In the genomic region with DNA sequence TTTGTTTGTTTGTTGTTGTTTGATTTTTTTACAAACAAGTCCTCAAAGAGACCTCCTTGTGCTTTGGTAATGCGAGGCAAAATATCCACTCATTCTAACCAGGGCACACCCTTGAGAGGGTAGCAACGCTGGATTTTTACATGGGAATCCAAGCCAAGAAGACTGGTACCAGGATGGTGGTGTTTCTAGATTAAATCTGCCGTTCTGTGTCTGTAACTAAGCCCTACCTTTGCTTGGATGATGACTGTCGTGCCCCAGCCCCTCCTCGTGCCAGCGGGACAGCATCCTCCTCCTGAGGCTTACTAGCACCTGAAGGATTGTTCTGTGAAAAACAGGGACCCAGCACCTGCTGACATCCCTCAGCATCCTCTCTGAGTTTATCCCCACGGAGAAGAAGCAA, we compare ENCODE assay signal across 10 cellular contexts. TPM values are rescaled to one million over a fixed set of nuclear protein-coding genes. Genes with fewer than 3 reads are reported as not detected.
DNase-seq lines count a peak whose midpoint lies in the region; ATAC-seq, FAIRE-seq and TF ChIP-seq lines count a peak whose summit lies in the region.
"Had no signal": no experiment of that assay in that cellular context is flagged by ENCODE, and none has a peak within 500 bp of the region (broad histone marks: within the 10 kb centered on the region; RNA-seq: fewer than 3 reads in every experiment).

No MANE protein-coding gene starts in this region.

- no peak overlapping the region for H2BK12ac ChIP-seq in H9 (ENCODE audit: insufficient read length, low read depth, low read length)

- no peaks in the 10 kb centered on the region for H3K9me3 ChIP-seq in H9 (ENCODE audit: control insufficient read depth, low read depth, low read length)
- no peaks in the 10 kb centered on the region for H3K9me3 ChIP-seq in left lung
- H3K9me3 ChIP-seq in stomach smooth muscle (ENCODE audit: control insufficient read depth in 2 of 2, low read length in 2 of 2) = no peaks in the 10 kb centered on the region
- no peaks in the 10 kb centered on the region for H3K9me3 ChIP-seq in kidney (ENCODE audit: control insufficient read depth in 1 of 2, low read length in 2 of 2)

- no peak overlapping the region for H3T11ph ChIP-seq in H9 (ENCODE audit: low read length)

- peak overlapping the region; percentile 17 for H3K4me2 ChIP-seq in H9 (ENCODE audit: insufficient read depth, insufficient read length, low read length)

- H4K5ac ChIP-seq in H9 (ENCODE audit: insufficient read length, low read depth, low read length) = no peak overlapping the region

- peak overlapping the region; percentile 72 to 95 (median 78); a peak in 6 of 7 replicates for H3K27ac Mint-ChIP-seq in H9
- no peak overlapping the region for H3K27ac Mint-ChIP-seq in activated T-cell treated with anti-CD3 and anti-CD28 coated beads, Interleukin-2, amount 50 U/mL, for 24 hours
- H3K27ac Mint-ChIP-seq in activated CD4-positive, alpha-beta memory T cell treated with anti-CD3 and anti-CD28 coated beads, Interleukin-2, amount 10 ng/mL, durations not matched to agents 7 days and 5 days = no peak overlapping the region

- H2AK5ac ChIP-seq in H9 (ENCODE audit: insufficient read length, low read length) = no peak overlapping the region

- H3K27me3 ChIP-seq in H9 (ENCODE audit: insufficient read depth, low read length) = no peaks in the 10 kb centered on the region
- no peaks in the 10 kb centered on the region for H3K27me3 ChIP-seq in left lung
- no peaks in the 10 kb centered on the region for H3K27me3 ChIP-seq in stomach smooth muscle (ENCODE audit: control insufficient read depth in 1 of 2, insufficient read depth in 2 of 2, low read length in 2 of 2)

- no peaks in the 10 kb centered on the region for H3K79me2 ChIP-seq in H9 (ENCODE audit: insufficient read depth, low read length)

- in situ Hi-C loops in astrocyte of the cerebellum (cut with HindIII; ENCODE audit: low sequenced_read_pairs) = no loop called here

- no peaks in the 10 kb centered on the region for H3K79me1 ChIP-seq in H9 (ENCODE audit: insufficient read depth, low read depth, low read length, poor library complexity, severe bottlenecking)

- no peak overlapping the region for H3K14ac ChIP-seq in H9 (ENCODE audit: insufficient read depth, low read length)

- no peak overlapping the region for H3K9ac ChIP-seq in H9 (ENCODE audit: extremely low read depth, insufficient read length, low read length)
- peak overlapping the region; percentile 24 to 69 for H3K9ac ChIP-seq in stomach smooth muscle (ENCODE audit: low read length in 2 of 2)
- no peak overlapping the region for H3K9ac ChIP-seq in kidney (ENCODE audit: low read length in 2 of 2)

- no peak overlapping the region for H3K56ac ChIP-seq in H9 (ENCODE audit: insufficient read length, low read depth, low read length)

- H4K91ac ChIP-seq in H9 (ENCODE audit: insufficient read length, low read depth, low read length) = no peak overlapping the region

- peak overlapping the region in 1 of 2 experiments; percentile 39; a peak in 2 of 5 replicates for H3K4me3 Mint-ChIP-seq in H9
- H3K4me3 Mint-ChIP-seq in activated T-cell treated with anti-CD3 and anti-CD28 coated beads, Interleukin-2, amount 50 U/mL, for 24 hours = no peak overlapping the region
- no peak overlapping the region for H3K4me3 Mint-ChIP-seq in activated CD4-positive, alpha-beta memory T cell treated with anti-CD3 and anti-CD28 coated beads, Interleukin-2, amount 10 ng/mL, durations not matched to agents 7 days and 5 days

- H3K4ac ChIP-seq in H9 (ENCODE audit: low read depth, low read length) = no peak overlapping the region; the same call in 1 of the 2 replicates

- H3K23ac ChIP-seq in H9 (ENCODE audit: insufficient read length, low read depth, low read length) = no peak overlapping the region

- no peaks in the 10 kb centered on the region for H4K20me1 ChIP-seq in H9 (ENCODE audit: control insufficient read depth, insufficient read depth, insufficient read length)

- intact Hi-C loops in left lung (cut with DNase I) = no loop called here
- intact Hi-C loops in kidney (cut with DNase I) = no loop called here

- ATAC-seq in left lung (no peak), GM18867 (IDR thresholded peaks at IDR 0.05; ENCODE audit: unreplicated experiment) (no peak)

- peak overlapping the region; percentile 71 for H3K18ac ChIP-seq in H9 (ENCODE audit: insufficient read length, low read depth, low read length)

- H2BK20ac ChIP-seq in H9 (ENCODE audit: low read depth, low read length, poor library complexity, severe bottlenecking) = no peak overlapping the region

- POLR2A ChIA-PET in activated CD4-positive, alpha-beta memory T cell treated with anti-CD3 and anti-CD28 coated beads, Interleukin-2, amount 10 ng/mL, durations not matched to agents 7 days and 5 days (lab: Charles Lee) = no interaction called here

- no peaks in the 10 kb centered on the region; a peak in 1 of 7 replicates for H3K36me3 Mint-ChIP-seq in H9 (ENCODE audit: insufficient read depth in 1 of 3, low read depth in 3 of 3)
- no peaks in the 10 kb centered on the region for H3K36me3 Mint-ChIP-seq in activated T-cell treated with anti-CD3 and anti-CD28 coated beads, Interleukin-2, amount 50 U/mL, for 24 hours (ENCODE audit: low read depth)
- no peaks in the 10 kb centered on the region for H3K36me3 Mint-ChIP-seq in activated CD4-positive, alpha-beta memory T cell treated with anti-CD3 and anti-CD28 coated beads, Interleukin-2, amount 10 ng/mL, durations not matched to agents 7 days and 5 days (ENCODE audit: low read depth)

- no peak for TF ChIP-seq CTCF in H9 (conservative IDR thresholded peaks at IDR 0.05)
- TF ChIP-seq CTCF in astrocyte of the cerebellum (IDR thresholded peaks at IDR 0.05; ENCODE audit: low read depth, low read length, missing control alignments) = no peak
- no peak for TF ChIP-seq CTCF in left lung (IDR thresholded peaks at IDR 0.05)
- no peak for TF ChIP-seq CTCF in kidney (IDR thresholded peaks at IDR 0.05; ENCODE audit: borderline replicate concordance, extremely low read depth, insufficient read depth)

- FAIRE-seq in kidney (lab: Jason Lieb, UNC) = no peak

- peak overlapping the region; percentile 52 for H2BK120ac ChIP-seq in H9 (ENCODE audit: low read depth, low read length, poor library complexity, severe bottlenecking)

- no CpG with 5 or more reads among the region's 7 CpGs for WGBS in H9 (ENCODE audit: extremely low coverage, insufficient read length, low lambda C conversion rate)

- no peak overlapping the region for H2BK15ac ChIP-seq in H9 (ENCODE audit: low read depth, low read length)

- no peak overlapping the region for H4K8ac ChIP-seq in H9 (replicated peaks; ENCODE audit: insufficient read length, low read depth, low read length)

- no peak overlapping the region for H2BK5ac ChIP-seq in H9 (ENCODE audit: insufficient read length, low read length)

- peak overlapping the region; percentile 29 for H3K27ac ChIP-seq in H9 (ENCODE audit: insufficient read length, low read depth, low read length)
- H3K27ac ChIP-seq in left lung = peak overlapping the region; percentile 13 to 20
- H3K27ac ChIP-seq in stomach smooth muscle (ENCODE audit: low read length) = no peak overlapping the region
- H3K27ac ChIP-seq in kidney (ENCODE audit: low read depth in 2 of 2, low read length in 2 of 2) = no peak overlapping the region

- H3K4me1 Mint-ChIP-seq in H9 = peaks cover 30 to 32% of the 10 kb centered on the region in 2 experiments
- peaks cover 10% of the 10 kb centered on the region for H3K4me1 Mint-ChIP-seq in activated T-cell treated with anti-CD3 and anti-CD28 coated beads, Interleukin-2, amount 50 U/mL, for 24 hours (ENCODE audit: low read depth)
- H3K4me1 Mint-ChIP-seq in activated CD4-positive, alpha-beta memory T cell treated with anti-CD3 and anti-CD28 coated beads, Interleukin-2, amount 10 ng/mL, durations not matched to agents 7 days and 5 days = peaks cover 20% of the 10 kb centered on the region

- 0 out of 2 replicates have a peak, but pooled peaks cover 1% of the 10 kb centered on the region for H3K27me3 Mint-ChIP-seq in H9 (ENCODE audit: low read depth)
- H3K27me3 Mint-ChIP-seq in activated T-cell treated with anti-CD3 and anti-CD28 coated beads, Interleukin-2, amount 50 U/mL, for 24 hours = peaks cover 18% of the 10 kb centered on the region
- H3K27me3 Mint-ChIP-seq in activated CD4-positive, alpha-beta memory T cell treated with anti-CD3 and anti-CD28 coated beads, Interleukin-2, amount 10 ng/mL, durations not matched to agents 7 days and 5 days = peaks cover 10% of the 10 kb centered on the region

- CTCF ChIA-PET in activated CD4-positive, alpha-beta memory T cell treated with anti-CD3 and anti-CD28 coated beads, Interleukin-2, amount 10 ng/mL, durations not matched to agents 7 days and 5 days (lab: Charles Lee) = no interaction called here

- H3K4me3 ChIP-seq in astrocyte of the cerebellum (ENCODE audit: low read depth, low read length) (peak overlapping the region; percentile 17), left lung (peak overlapping the region in 1 of 2 donors; percentile 16), stomach smooth muscle (ENCODE audit: low read length in 2 of 2) (peak overlapping the region; percentile 61 to 65), kidney (ENCODE audit: low read length in 2 of 2) (peak overlapping the region in 1 of 2 donors; percentile 47)

- DNase-seq in H9 = no peak
- no peak for DNase-seq in astrocyte of the cerebellum (ENCODE audit: low read depth)
- DNase-seq in left lung = no peak
- DNase-seq in kidney = no peak
- no peak for DNase-seq in activated T-cell treated with anti-CD3 and anti-CD28 coated beads, Interleukin-2, amount 50 U/mL, for 24 hours
- DNase-seq in activated CD4-positive, alpha-beta memory T cell treated with anti-CD3 and anti-CD28 coated beads, Interleukin-2, amount 10 ng/mL, durations not matched to agents 7 days and 5 days = no peak
- DNase-seq: DMS79, NCI-H526 treated with DMSO at 0.1 percent for 48 hours had no signal

- no peaks in the 10 kb centered on the region; a peak in 1 of 5 replicates for H3K9me3 Mint-ChIP-seq in H9
- H3K9me3 Mint-ChIP-seq in activated T-cell treated with anti-CD3 and anti-CD28 coated beads, Interleukin-2, amount 50 U/mL, for 24 hours = no peaks in the 10 kb centered on the region
- H3K9me3 Mint-ChIP-seq in activated CD4-positive, alpha-beta memory T cell treated with anti-CD3 and anti-CD28 coated beads, Interleukin-2, amount 10 ng/mL, durations not matched to agents 7 days and 5 days = no peaks in the 10 kb centered on the region

- H3K36me3 ChIP-seq in left lung (no peaks in the 10 kb centered on the region), stomach smooth muscle (ENCODE audit: control insufficient read depth in 2 of 2, insufficient read depth in 2 of 2, low read length in 2 of 2) (no peaks in the 10 kb centered on the region), kidney (ENCODE audit: control insufficient read depth in 1 of 2, insufficient read depth in 2 of 2, low read length in 2 of 2) (no peaks in the 10 kb centered on the region)

- peak overlapping the region; percentile 75 for H2AFZ ChIP-seq in H9 (ENCODE audit: low read length)

- H3K4me1 ChIP-seq in H9 (ENCODE audit: insufficient read depth, low read length) (peaks cover 12% of the 10 kb centered on the region), left lung (peaks cover 7 to 27% of the 10 kb centered on the region in 2 donors), stomach smooth muscle (ENCODE audit: control insufficient read depth, insufficient read depth, low read length) (peaks cover 7% of the 10 kb centered on the region), kidney (ENCODE audit: control insufficient read depth in 1 of 2, insufficient read depth in 1 of 2, low read depth in 1 of 2, low read length in 2 of 2) (peaks cover 3% of the 10 kb centered on the region in 2 donors)

- H3K23me2 ChIP-seq in H9 (ENCODE audit: insufficient read length, low read depth, low read length, poor library complexity, severe bottlenecking) = no peaks in the 10 kb centered on the region

RNA-seq across cellular contexts. Expression of gene HSBP1, which starts 5.2 kb away (rescaled TPM):
- total RNA-seq in H9 (2021) = 228 and 230 TPM in 2 replicates
- 100 to 1,000 TPM; 118 TPM for total RNA-seq in left lung
- 110 TPM for total RNA-seq in kidney
- 192 TPM for polyA plus RNA-seq in kidney (ENCODE audit: insufficient read depth, low read depth, low replicate concordance)
- 10 to 100 TPM; 66.2 to 66.5 TPM for total RNA-seq in activated CD4-positive, alpha-beta memory T cell treated with anti-CD3 and anti-CD28 coated beads, Interleukin-2, amount 10 ng/mL, durations not matched to agents 7 days and 5 days

Comparison
In these comparisons a context has a peak if more than half of its experiments do, and no peak if none do; other contexts are left out.
1. H3K27ac ChIP-seq: peak in H9 (single experiment) and left lung (2 of 2); none in stomach smooth muscle (single experiment) and kidney (0 of 2).
2. H3K9ac ChIP-seq: peak in stomach smooth muscle (2 of 2); none in H9 (single experiment) and kidney (0 of 2).
3. H3K27ac Mint-ChIP-seq: peak in H9 (3 of 3); none in activated T-cell treated with anti-CD3 and anti-CD28 coated beads, Interleukin-2, amount 50 U/mL, for 24 hours (single experiment) and activated CD4-positive, alpha-beta memory T cell treated with anti-CD3 and anti-CD28 coated beads, Interleukin-2, amount 10 ng/mL, durations not matched to agents 7 days and 5 days (single experiment).